21 cellular contexts compared by ENCODE assay signal in genomic region chr12:57580466-57580795, GRCh38. TPM values are rescaled to one million over a fixed set of nuclear protein-coding genes. Genes with fewer than 3 reads are reported as not detected.
DNase-seq lines count a peak whose midpoint lies in the region; ATAC-seq, FAIRE-seq and TF ChIP-seq lines count a peak whose summit lies in the region.
"Had no signal": no experiment of that assay in that cellular context is flagged by ENCODE, and none has a peak within 500 bp of the region (broad histone marks: within the 10 kb centered on the region; RNA-seq: fewer than 3 reads in every experiment).

No MANE protein-coding gene starts in this region.

- intact Hi-C loops in HepG2 (cut with micrococcal nuclease; ENCODE audit: unreplicated experiment) (loop anchor here (5.0 kb wide), 1 partner anchor 157 kb away; the partner anchor contains the start of gene AGAP2), right lobe of liver (cut with DNase I) (loop anchor here (5.0 kb wide), 1 partner anchor 42 kb away; no protein-coding TSS in a partner anchor)

- peaks cover 20% of the 10 kb centered on the region for H3K27me3 Mint-ChIP-seq in progenitor cell of endocrine pancreas
- no peaks in the 10 kb centered on the region for H3K27me3 Mint-ChIP-seq in chondrocyte (ENCODE audit: low read depth)

- POLR2A ChIA-PET in HepG2 (lab: Yijun Ruan, JAX), result interaction anchor here (0.7 to 4.1 kb wide), 13 partner anchors 11 to 164 kb away, joined by 3 to 35 read pairs (median 4); partner anchors contain the start of genes ARHGEF25, DCTN2, DDIT3 and INHBE

- H3K4me1 ChIP-seq in HepG2 (ENCODE audit: insufficient read depth, low read length) (peaks cover 71% of the 10 kb centered on the region), right lobe of liver (peaks cover 0 to 3% (median 0%) of the 10 kb centered on the region in 4 donors)

- TF ChIP-seq POLR2A in HepG2 (IDR thresholded peaks at IDR 0.05; ENCODE audit: insufficient read depth in 1 of 2, low read depth in 2 of 2, low read length in 2 of 2) (no peak), right lobe of liver (IDR thresholded peaks at IDR 0.05) (no peak)

- H3K9me3 Mint-ChIP-seq in progenitor cell of endocrine pancreas (ENCODE audit: low read depth), result no peaks in the 10 kb centered on the region
- H3K9me3 Mint-ChIP-seq in chondrocyte (ENCODE audit: low read depth), result no peaks in the 10 kb centered on the region
- H3K9me3 Mint-ChIP-seq: CD4-positive, CD25-positive, alpha-beta regulatory T cell; CD8-positive, alpha-beta memory T cell; IgD-negative memory B cell had no signal

- H4K20me1 ChIP-seq in HepG2 (ENCODE audit: insufficient read depth, low read length), result no peaks in the 10 kb centered on the region

- H3K4me1 Mint-ChIP-seq in progenitor cell of endocrine pancreas (ENCODE audit: low read depth) (no peaks in the 10 kb centered on the region), chondrocyte (ENCODE audit: low read depth) (no peaks in the 10 kb centered on the region)

- H3K36me3 ChIP-seq in HepG2 (replicated peaks in 1 of 2; ENCODE audit: control insufficient read depth in 1 of 2, insufficient read depth in 2 of 2, low read length in 2 of 2), result peaks cover 3 to 25% of the 10 kb centered on the region in 2 experiments
- no peaks in the 10 kb centered on the region for H3K36me3 ChIP-seq in right lobe of liver

- peaks cover 10% of the 10 kb centered on the region for H3K79me2 ChIP-seq in HepG2 (ENCODE audit: insufficient read depth, low read length)

- peak overlapping the region; percentile 87 for H3K4me2 ChIP-seq in HepG2 (ENCODE audit: low read depth, low read length)

- no peak overlapping the region for H2AFZ ChIP-seq in HepG2 (ENCODE audit: low read length)
- H2AFZ ChIP-seq: GM23248 had no signal

- H3K9me3 ChIP-seq in HepG2 (ENCODE audit: low read length) (no peaks in the 10 kb centered on the region), right lobe of liver (no peaks in the 10 kb centered on the region)

- H3K36me3 Mint-ChIP-seq in progenitor cell of endocrine pancreas (ENCODE audit: insufficient read depth) (no peaks in the 10 kb centered on the region), chondrocyte (ENCODE audit: low read depth) (peaks cover 21% of the 10 kb centered on the region)
- H3K36me3 Mint-ChIP-seq: CD4-positive, CD25-positive, alpha-beta regulatory T cell had no signal

- no peak for TF ChIP-seq CTCF in HepG2 (CRISPR knock-in tag; IDR thresholded peaks at IDR 0.05)
- TF ChIP-seq CTCF in right lobe of liver (IDR thresholded peaks at IDR 0.05), result no peak
- no peak for TF ChIP-seq CTCF in progenitor cell of endocrine pancreas (IDR thresholded peaks at IDR 0.05; ENCODE audit: unreplicated experiment)
- no peak for TF ChIP-seq CTCF in chondrocyte (IDR thresholded peaks at IDR 0.05)

- 76% methylated on average over 4 of the region's 4 CpGs for WGBS in HepG2 (ENCODE audit: low lambda C conversion rate)
- WGBS in right lobe of liver (ENCODE audit: insufficient coverage, low coverage, low lambda C conversion rate, missing lambda C conversion rate), result 93% methylated on average over 2 of the region's 4 CpGs

- no peak for TF ChIP-seq EP300 in HepG2 (IDR thresholded peaks at IDR 0.05; ENCODE audit: low read depth in 2 of 2, low read length in 2 of 2)
- no peak for TF ChIP-seq EP300 in HepG2 (CRISPR knock-in tag; IDR thresholded peaks at IDR 0.05; ENCODE audit: borderline replicate concordance)

- H3K9ac ChIP-seq in HepG2 (ENCODE audit: insufficient read depth, low read depth, low read length), result peak overlapping the region; percentile 78
- H3K9ac ChIP-seq: GM23248 had no signal

- no TSS peak for BruUV-seq in HepG2 (replicated peaks; lab: Mats Ljungman, UMichigan)

- ATAC-seq in HepG2, result no peak
- no peak for ATAC-seq in right lobe of liver

- in situ Hi-C loops in HepG2 (cut with HindIII; ENCODE audit: extremely low pct_ligation_motif_present, low pct_unique_long_range_greater_than_20kb), result loop anchor here (5.0 kb wide), 1 partner anchor 42 kb away; no protein-coding TSS in a partner anchor

- H3K4me3 Mint-ChIP-seq in progenitor cell of endocrine pancreas (ENCODE audit: low read depth) (no peak overlapping the region), chondrocyte (ENCODE audit: unreplicated experiment) (no peak overlapping the region)
- H3K4me3 Mint-ChIP-seq: B cell; CD4-positive, CD25-positive, alpha-beta regulatory T cell; CD8-positive, alpha-beta memory T cell; IgD-negative memory B cell had no signal

- H3K4me3 ChIP-seq in HepG2 (replicated peaks in 1 of 3; ENCODE audit: insufficient read depth in 1 of 3, low read depth in 2 of 3, low read length in 3 of 3) (peak overlapping the region in 2 of 3 experiments; percentile 10 to 60; a peak in 4 of 6 replicates), right lobe of liver (no peak overlapping the region)
- H3K4me3 ChIP-seq: GM23248 had no signal

- no peak for DNase-seq in HepG2 (ENCODE audit: low spot score)
- no peak for DNase-seq in right lobe of liver
- DNase-seq in mesenteric fat pad (ENCODE audit: low spot score), result peak; percentile 78
- no peak for DNase-seq in progenitor cell of endocrine pancreas (ENCODE audit: low spot score, unreplicated experiment)
- DNase-seq in chondrocyte (ENCODE audit: low spot score), result no peak
- no peak for DNase-seq in HTR-8/SVneo (ENCODE audit: insufficient read length, low spot score)
- DNase-seq: C1 segment of cervical spinal cord; CD4-positive, CD25-positive, alpha-beta regulatory T cell; CD8-positive, alpha-beta memory T cell; COR-L47; DMS 273 treated with DMSO at 0.1 percent for 48 hours; GM23248; HCEC 1CT had no signal

- peak overlapping the region; percentile 99 for H3K27ac ChIP-seq in HepG2 (ENCODE audit: extremely low read length, insufficient read depth, low read length)
- H3K27ac ChIP-seq in right lobe of liver, result no peak overlapping the region
- peak overlapping the region; percentile 13 for H3K27ac ChIP-seq in cingulate gyrus (ENCODE audit: low read depth, low read length)
- H3K27ac ChIP-seq: GM23248, HL-60 had no signal

- CTCF ChIA-PET in HepG2 (lab: Yijun Ruan, JAX; ENCODE audit: low intra/inter-chr PET ratio, low total read pairs), result interaction anchor here (1.4 kb wide), 1 partner anchor 41 kb away, joined by 4 read pairs; no protein-coding TSS in a partner anchor

- no peak for TF ChIP-seq RAD21 in HepG2 (CRISPR knock-in tag; IDR thresholded peaks at IDR 0.05)

- H3K27me3 ChIP-seq in HepG2 (ENCODE audit: control insufficient read depth in 1 of 2, insufficient read depth in 2 of 2, low read length in 2 of 2) (no peaks in the 10 kb centered on the region), right lobe of liver (no peaks in the 10 kb centered on the region)

- FAIRE-seq in HepG2 (lab: Jason Lieb, UNC) (no peak), HTR-8/SVneo (lab: Jason Lieb, UNC) (no peak)
- FAIRE-seq: G401.6, GM12891, GM19239 had no signal

- H3K27ac Mint-ChIP-seq in progenitor cell of endocrine pancreas, result no peak overlapping the region
- no peak overlapping the region for H3K27ac Mint-ChIP-seq in chondrocyte (ENCODE audit: unreplicated experiment)
- H3K27ac Mint-ChIP-seq: B cell; CD4-positive, CD25-positive, alpha-beta regulatory T cell; CD8-positive, alpha-beta memory T cell; IgD-negative memory B cell had no signal

RNA-seq across cellular contexts. Expression of gene PIP4K2C, which starts 10.6 kb away (rescaled TPM):
- total RNA-seq in HepG2 (2016; rRNA removed; fragmentation: Illumina TruSeq; extraction: Trizol) (23.6 and 26.4 TPM in 2 replicates), right lobe of liver (10 to 100 TPM; 11.3 to 27.6 (median 12.8) TPM), mesenteric fat pad (14.3 TPM), progenitor cell of endocrine pancreas (38.4 and 39.0 TPM in 2 replicates), chondrocyte (27.9 to 33.1 TPM (median 30.5 TPM) in 3 replicates)
- total RNA-seq in HepG2 (2016; cell fraction: cytosol; rRNA removed; fragmentation: Illumina TruSeq; extraction: Trizol; ENCODE audit: low read depth), result 2.6 and 2.8 TPM in 2 replicates
- total RNA-seq in HepG2 (2016; cell fraction: insoluble cytoplasmic fraction; rRNA removed; fragmentation: Illumina TruSeq; extraction: Trizol), result 19.8 and 28.3 TPM in 2 replicates
- 9.9 and 10.2 TPM in 2 replicates for total RNA-seq in HepG2 (2016; cell fraction: membrane; rRNA removed; fragmentation: Illumina TruSeq; extraction: Trizol)
- 23.9 TPM in 2 replicates for total RNA-seq in HepG2 (2016; cell fraction: nucleus; rRNA removed; fragmentation: Illumina TruSeq; extraction: Trizol)
- polyA plus RNA-seq in HepG2 (2011; rRNA removed), result 21.7 and 23.3 TPM in 2 replicates
- 13.2 and 18.6 TPM in 2 replicates for polyA plus RNA-seq in HepG2 (2011; cell fraction: cytosol; rRNA removed)
- 26.0 and 28.4 TPM in 2 replicates for polyA plus RNA-seq in HepG2 (2011; cell fraction: nucleus; rRNA removed)
- 14.2 and 18.4 TPM in 2 replicates for polyA plus RNA-seq in HepG2 (2012)
- polyA plus RNA-seq in HepG2 (2016; cell fraction: cytosol; fragmentation: Illumina TruSeq; extraction: Trizol; ENCODE audit: low read depth), result 2.2 and 2.3 TPM in 2 replicates
- polyA plus RNA-seq in HepG2 (2016; cell fraction: insoluble cytoplasmic fraction; fragmentation: Illumina TruSeq; extraction: Trizol; ENCODE audit: low read depth), result 16.8 and 23.7 TPM in 2 replicates
- 6.3 and 6.4 TPM in 2 replicates for polyA plus RNA-seq in HepG2 (2016; cell fraction: membrane; fragmentation: Illumina TruSeq; extraction: Trizol; ENCODE audit: low read depth)
- polyA plus RNA-seq in HepG2 (2016; cell fraction: nucleus; fragmentation: Illumina TruSeq; extraction: Trizol; ENCODE audit: insufficient read depth, low read depth), result 34.3 and 34.5 TPM in 2 replicates
- 20.4 and 21.5 TPM in 2 replicates for polyA minus RNA-seq in HepG2 (2011; rRNA and poly(A)+ RNA removed; ENCODE audit: low replicate concordance)
- polyA minus RNA-seq in HepG2 (2011; cell fraction: cytosol; rRNA and poly(A)+ RNA removed), result 12.7 and 13.5 TPM in 2 replicates
- polyA minus RNA-seq in HepG2 (2011; cell fraction: nucleus; rRNA and poly(A)+ RNA removed), result 8.1 and 11.4 TPM in 2 replicates

RNA-seq across cellular contexts. Expression of gene DTX3, which starts 24.2 kb away (rescaled TPM):
- 5.4 and 9.0 TPM in 2 replicates for total RNA-seq in HepG2 (2016; rRNA removed; fragmentation: Illumina TruSeq; extraction: Trizol)
- total RNA-seq in HepG2 (2016; cell fraction: cytosol; rRNA removed; fragmentation: Illumina TruSeq; extraction: Trizol; ENCODE audit: low read depth), result 4.1 and 4.8 TPM in 2 replicates
- 4.3 and 9.2 TPM in 2 replicates for total RNA-seq in HepG2 (2016; cell fraction: insoluble cytoplasmic fraction; rRNA removed; fragmentation: Illumina TruSeq; extraction: Trizol)
- 8.4 and 9.4 TPM in 2 replicates for total RNA-seq in HepG2 (2016; cell fraction: membrane; rRNA removed; fragmentation: Illumina TruSeq; extraction: Trizol)
- total RNA-seq in HepG2 (2016; cell fraction: nucleus; rRNA removed; fragmentation: Illumina TruSeq; extraction: Trizol), result 9.5 and 11.0 TPM in 2 replicates
- polyA plus RNA-seq in HepG2 (2011; rRNA removed), result 27.2 and 28.7 TPM in 2 replicates
- polyA plus RNA-seq in HepG2 (2011; cell fraction: cytosol; rRNA removed), result 13.0 and 16.9 TPM in 2 replicates
- polyA plus RNA-seq in HepG2 (2011; cell fraction: nucleus; rRNA removed), result 170 and 204 TPM in 2 replicates
- polyA plus RNA-seq in HepG2 (2012), result 11.6 and 13.9 TPM in 2 replicates
- 4.0 and 4.6 TPM in 2 replicates for polyA plus RNA-seq in HepG2 (2016; cell fraction: cytosol; fragmentation: Illumina TruSeq; extraction: Trizol; ENCODE audit: low read depth)
- polyA plus RNA-seq in HepG2 (2016; cell fraction: insoluble cytoplasmic fraction; fragmentation: Illumina TruSeq; extraction: Trizol; ENCODE audit: low read depth), result 6.2 and 8.3 TPM in 2 replicates
- 9.6 and 10.1 TPM in 2 replicates for polyA plus RNA-seq in HepG2 (2016; cell fraction: membrane; fragmentation: Illumina TruSeq; extraction: Trizol; ENCODE audit: low read depth)
- 29.4 and 32.9 TPM in 2 replicates for polyA plus RNA-seq in HepG2 (2016; cell fraction: nucleus; fragmentation: Illumina TruSeq; extraction: Trizol; ENCODE audit: insufficient read depth, low read depth)
- polyA minus RNA-seq in HepG2 (2011; rRNA and poly(A)+ RNA removed; ENCODE audit: low replicate concordance), result 16.3 TPM in 1 of 2 replicates, not detected in the other
- 4.4 and 6.0 TPM in 2 replicates for polyA minus RNA-seq in HepG2 (2011; cell fraction: cytosol; rRNA and poly(A)+ RNA removed)
- 14.5 and 15.1 TPM in 2 replicates for polyA minus RNA-seq in HepG2 (2011; cell fraction: nucleus; rRNA and poly(A)+ RNA removed)
- 1 to 10 TPM in 5 of 6 experiments, under 1 TPM in 1; 0.86 to 2.7 (median 1.9) TPM for total RNA-seq in right lobe of liver
- 7.2 TPM for total RNA-seq in mesenteric fat pad
- 79.9 and 83.0 TPM in 2 replicates for total RNA-seq in progenitor cell of endocrine pancreas
- total RNA-seq in chondrocyte, result 29.8 to 30.3 TPM (median 30.1 TPM) in 3 replicates

RNA-seq across cellular contexts. Expression of gene KIF5A, which starts 30.6 kb away (rescaled TPM):
- total RNA-seq in HepG2 (2016; rRNA removed; fragmentation: Illumina TruSeq; extraction: Trizol) (1.1 and 1.6 TPM in 2 replicates), right lobe of liver (under 1 TPM in 1 of 6 experiments, not detected in 5; 0.02 TPM), mesenteric fat pad (not detected), progenitor cell of endocrine pancreas (2.5 and 2.8 TPM in 2 replicates), chondrocyte (2.6 to 5.1 TPM (median 3.5 TPM) in 3 replicates)
- total RNA-seq in HepG2 (2016; cell fraction: cytosol; rRNA removed; fragmentation: Illumina TruSeq; extraction: Trizol; ENCODE audit: low read depth), result 0.18 and 0.71 TPM in 2 replicates
- 0.91 and 1.5 TPM in 2 replicates for total RNA-seq in HepG2 (2016; cell fraction: insoluble cytoplasmic fraction; rRNA removed; fragmentation: Illumina TruSeq; extraction: Trizol)
- total RNA-seq in HepG2 (2016; cell fraction: membrane; rRNA removed; fragmentation: Illumina TruSeq; extraction: Trizol), result 0.37 and 0.41 TPM in 2 replicates
- 3.2 and 3.6 TPM in 2 replicates for total RNA-seq in HepG2 (2016; cell fraction: nucleus; rRNA removed; fragmentation: Illumina TruSeq; extraction: Trizol)
- 10.3 and 11.9 TPM in 2 replicates for polyA plus RNA-seq in HepG2 (2011; rRNA removed)
- polyA plus RNA-seq in HepG2 (2011; cell fraction: cytosol; rRNA removed), result 2.9 and 3.5 TPM in 2 replicates
- polyA plus RNA-seq in HepG2 (2011; cell fraction: nucleus; rRNA removed), result 35.5 and 41.8 TPM in 2 replicates
- polyA plus RNA-seq in HepG2 (2012), result 8.0 and 9.1 TPM in 2 replicates
- 0.12 and 0.15 TPM in 2 replicates for polyA plus RNA-seq in HepG2 (2016; cell fraction: cytosol; fragmentation: Illumina TruSeq; extraction: Trizol; ENCODE audit: low read depth)
- 0.97 and 1.1 TPM in 2 replicates for polyA plus RNA-seq in HepG2 (2016; cell fraction: insoluble cytoplasmic fraction; fragmentation: Illumina TruSeq; extraction: Trizol; ENCODE audit: low read depth)
- 0.27 and 0.29 TPM in 2 replicates for polyA plus RNA-seq in HepG2 (2016; cell fraction: membrane; fragmentation: Illumina TruSeq; extraction: Trizol; ENCODE audit: low read depth)
- 7.8 and 8.7 TPM in 2 replicates for polyA plus RNA-seq in HepG2 (2016; cell fraction: nucleus; fragmentation: Illumina TruSeq; extraction: Trizol; ENCODE audit: insufficient read depth, low read depth)
- 0.02 and 2.8 TPM in 2 replicates for polyA minus RNA-seq in HepG2 (2011; rRNA and poly(A)+ RNA removed; ENCODE audit: low replicate concordance)
- polyA minus RNA-seq in HepG2 (2011; cell fraction: cytosol; rRNA and poly(A)+ RNA removed), result 1.9 and 3.0 TPM in 2 replicates
- polyA minus RNA-seq in HepG2 (2011; cell fraction: nucleus; rRNA and poly(A)+ RNA removed), result 17.8 and 18.6 TPM in 2 replicates
- total RNA-seq: HT1080 had no signal
- polyA plus RNA-seq: IgD-negative memory B cell had no signal

RNA-seq across cellular contexts. Expression of gene ARHGEF25, which starts 30.8 kb away (rescaled TPM):
- 10.1 and 11.5 TPM in 2 replicates for total RNA-seq in HepG2 (2016; rRNA removed; fragmentation: Illumina TruSeq; extraction: Trizol)
- 8.4 and 8.9 TPM in 2 replicates for total RNA-seq in HepG2 (2016; cell fraction: cytosol; rRNA removed; fragmentation: Illumina TruSeq; extraction: Trizol; ENCODE audit: low read depth)
- 8.3 and 14.8 TPM in 2 replicates for total RNA-seq in HepG2 (2016; cell fraction: insoluble cytoplasmic fraction; rRNA removed; fragmentation: Illumina TruSeq; extraction: Trizol)
- 16.1 and 18.0 TPM in 2 replicates for total RNA-seq in HepG2 (2016; cell fraction: membrane; rRNA removed; fragmentation: Illumina TruSeq; extraction: Trizol)
- total RNA-seq in HepG2 (2016; cell fraction: nucleus; rRNA removed; fragmentation: Illumina TruSeq; extraction: Trizol), result 9.2 and 9.6 TPM in 2 replicates
- 12.5 and 15.3 TPM in 2 replicates for polyA plus RNA-seq in HepG2 (2011; rRNA removed)
- polyA plus RNA-seq in HepG2 (2011; cell fraction: cytosol; rRNA removed), result 8.5 and 8.9 TPM in 2 replicates
- polyA plus RNA-seq in HepG2 (2011; cell fraction: nucleus; rRNA removed), result 77.8 and 83.0 TPM in 2 replicates
- polyA plus RNA-seq in HepG2 (2012), result 15.4 and 15.7 TPM in 2 replicates
- 6.4 and 8.2 TPM in 2 replicates for polyA plus RNA-seq in HepG2 (2016; cell fraction: cytosol; fragmentation: Illumina TruSeq; extraction: Trizol; ENCODE audit: low read depth)
- 8.6 and 9.4 TPM in 2 replicates for polyA plus RNA-seq in HepG2 (2016; cell fraction: insoluble cytoplasmic fraction; fragmentation: Illumina TruSeq; extraction: Trizol; ENCODE audit: low read depth)
- 11.4 and 11.5 TPM in 2 replicates for polyA plus RNA-seq in HepG2 (2016; cell fraction: membrane; fragmentation: Illumina TruSeq; extraction: Trizol; ENCODE audit: low read depth)
- 21.2 and 28.6 TPM in 2 replicates for polyA plus RNA-seq in HepG2 (2016; cell fraction: nucleus; fragmentation: Illumina TruSeq; extraction: Trizol; ENCODE audit: insufficient read depth, low read depth)
- 6.2 TPM in 1 of 2 replicates, not detected in the other for polyA minus RNA-seq in HepG2 (2011; rRNA and poly(A)+ RNA removed; ENCODE audit: low replicate concordance)
- polyA minus RNA-seq in HepG2 (2011; cell fraction: cytosol; rRNA and poly(A)+ RNA removed), result 2.9 and 3.3 TPM in 2 replicates
- polyA minus RNA-seq in HepG2 (2011; cell fraction: nucleus; rRNA and poly(A)+ RNA removed), result 11.8 and 12.6 TPM in 2 replicates
- total RNA-seq in right lobe of liver, result 1 to 10 TPM in 5 of 6 experiments, under 1 TPM in 1; 0.92 to 2.0 (median 1.3) TPM
- 12.8 TPM for total RNA-seq in mesenteric fat pad
- total RNA-seq in progenitor cell of endocrine pancreas, result 17.0 and 18.4 TPM in 2 replicates
- 29.0 to 30.6 TPM (median 29.5 TPM) in 3 replicates for total RNA-seq in chondrocyte
- total RNA-seq: B cell had no signal
- polyA plus RNA-seq: CD4-positive, CD25-positive, alpha-beta regulatory T cell; CD8-positive, alpha-beta memory T cell; IgD-negative memory B cell had no signal

RNA-seq across cellular contexts. Expression of gene DCTN2, which starts 33.4 kb away (rescaled TPM):
- 72.0 and 75.5 TPM in 2 replicates for total RNA-seq in HepG2 (2016; rRNA removed; fragmentation: Illumina TruSeq; extraction: Trizol)
- 16.3 and 20.3 TPM in 2 replicates for total RNA-seq in HepG2 (2016; cell fraction: cytosol; rRNA removed; fragmentation: Illumina TruSeq; extraction: Trizol; ENCODE audit: low read depth)
- total RNA-seq in HepG2 (2016; cell fraction: insoluble cytoplasmic fraction; rRNA removed; fragmentation: Illumina TruSeq; extraction: Trizol), result 63.9 and 76.9 TPM in 2 replicates
- 38.0 and 40.0 TPM in 2 replicates for total RNA-seq in HepG2 (2016; cell fraction: membrane; rRNA removed; fragmentation: Illumina TruSeq; extraction: Trizol)
- total RNA-seq in HepG2 (2016; cell fraction: nucleus; rRNA removed; fragmentation: Illumina TruSeq; extraction: Trizol), result 43.6 and 51.0 TPM in 2 replicates
- 77.4 and 85.7 TPM in 2 replicates for polyA plus RNA-seq in HepG2 (2011; rRNA removed)
- polyA plus RNA-seq in HepG2 (2011; cell fraction: cytosol; rRNA removed), result 82.2 and 86.7 TPM in 2 replicates
- polyA plus RNA-seq in HepG2 (2011; cell fraction: nucleus; rRNA removed), result 67.6 and 71.9 TPM in 2 replicates
- polyA plus RNA-seq in HepG2 (2012), result 70.0 and 93.9 TPM in 2 replicates
- 26.7 and 27.0 TPM in 2 replicates for polyA plus RNA-seq in HepG2 (2016; cell fraction: cytosol; fragmentation: Illumina TruSeq; extraction: Trizol; ENCODE audit: low read depth)
- 106 and 134 TPM in 2 replicates for polyA plus RNA-seq in HepG2 (2016; cell fraction: insoluble cytoplasmic fraction; fragmentation: Illumina TruSeq; extraction: Trizol; ENCODE audit: low read depth)
- 43.7 and 48.7 TPM in 2 replicates for polyA plus RNA-seq in HepG2 (2016; cell fraction: membrane; fragmentation: Illumina TruSeq; extraction: Trizol; ENCODE audit: low read depth)
- polyA plus RNA-seq in HepG2 (2016; cell fraction: nucleus; fragmentation: Illumina TruSeq; extraction: Trizol; ENCODE audit: insufficient read depth, low read depth), result 110 and 115 TPM in 2 replicates
- 76.1 and 154 TPM in 2 replicates for polyA minus RNA-seq in HepG2 (2011; rRNA and poly(A)+ RNA removed; ENCODE audit: low replicate concordance)
- 60.3 and 62.5 TPM in 2 replicates for polyA minus RNA-seq in HepG2 (2011; cell fraction: cytosol; rRNA and poly(A)+ RNA removed)
- polyA minus RNA-seq in HepG2 (2011; cell fraction: nucleus; rRNA and poly(A)+ RNA removed), result 49.6 and 54.1 TPM in 2 replicates
- total RNA-seq in right lobe of liver, result 10 to 100 TPM; 28.4 to 80.0 (median 36.0) TPM
- total RNA-seq in mesenteric fat pad, result 106 TPM
- total RNA-seq in progenitor cell of endocrine pancreas, result 144 and 153 TPM in 2 replicates
- 104 to 117 TPM (median 112 TPM) in 3 replicates for total RNA-seq in chondrocyte

Comparison
In these comparisons a context has a peak if more than half of its experiments do, and no peak if none do; other contexts are left out.
1. H3K27ac ChIP-seq: peak in HepG2 (single experiment) and cingulate gyrus (single experiment); none in right lobe of liver (0 of 3).
2. H3K4me3 ChIP-seq: peak in HepG2 (2 of 3); none in right lobe of liver (0 of 3).